In the genomic region with DNA sequence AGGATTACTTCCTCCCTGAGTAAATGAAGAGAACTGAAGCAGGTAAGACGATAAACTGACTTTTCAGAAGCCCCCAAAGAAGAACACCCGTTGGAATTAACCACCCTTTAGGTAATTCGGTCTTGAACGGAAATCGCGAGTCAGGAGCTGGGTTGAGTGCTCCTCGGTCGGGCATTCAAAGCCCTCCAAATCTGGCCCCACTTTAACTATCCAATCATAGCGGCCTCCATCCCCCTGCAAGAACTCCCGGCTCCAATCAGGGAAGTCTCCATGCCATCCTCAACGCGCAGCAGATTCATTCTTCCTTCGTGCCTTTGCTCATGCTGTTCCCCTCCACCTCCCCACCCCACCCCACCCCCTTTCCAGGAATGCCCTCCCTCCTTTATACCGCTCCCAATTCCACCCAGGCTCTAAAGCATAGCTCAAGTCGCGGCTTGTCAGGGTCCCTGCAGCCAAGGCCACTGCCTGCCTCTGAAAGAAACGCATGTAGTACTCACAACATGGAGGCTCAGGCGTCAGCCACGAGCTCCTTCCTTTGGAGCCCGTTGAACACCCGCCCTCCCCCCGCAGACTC, we compare ENCODE assay signal across 8 cellular contexts. TPM values are rescaled to one million over a fixed set of nuclear protein-coding genes. Genes with fewer than 3 reads are reported as not detected.
DNase-seq lines count a peak whose midpoint lies in the region; ATAC-seq, FAIRE-seq and TF ChIP-seq lines count a peak whose summit lies in the region.

No MANE protein-coding gene starts in this region.

- peak overlapping the region; percentile 91 for H3K4me3 Mint-ChIP-seq in activated CD4-positive, alpha-beta memory T cell treated with anti-CD3 and anti-CD28 coated beads for 36 hours
- H3K4me3 Mint-ChIP-seq in stimulated activated memory B cell treated with anti-CD40 and anti-IgM and Interleukin-4, amounts not matched to agents 10 μg/mL and 1 μg/mL and 100 μg/mL, for 72 hours = peak overlapping the region; percentile 90

- ATAC-seq in GM19395 (IDR thresholded peaks at IDR 0.05; ENCODE audit: unreplicated experiment) (peak; percentile 15), HG02610 (IDR thresholded peaks at IDR 0.05; ENCODE audit: unreplicated experiment) (no peak)
- ATAC-seq in stimulated activated memory B cell treated with anti-CD40 and anti-IgM and Interleukin-4, amounts not matched to agents 10 μg/mL and 1 μg/mL and 100 μg/mL, for 72 hours = no peak

- peaks cover 29% of the 10 kb centered on the region for H3K4me1 Mint-ChIP-seq in activated CD4-positive, alpha-beta memory T cell treated with anti-CD3 and anti-CD28 coated beads for 36 hours (ENCODE audit: low read depth)
- H3K4me1 Mint-ChIP-seq in stimulated activated memory B cell treated with anti-CD40 and anti-IgM and Interleukin-4, amounts not matched to agents 10 μg/mL and 1 μg/mL and 100 μg/mL, for 72 hours = peaks cover 30% of the 10 kb centered on the region

- H4K8ac ChIP-seq in H1 (ENCODE audit: extremely low read depth, insufficient read depth, low read length) = no peak overlapping the region

- H3K9me3 ChIP-seq in H1 (ENCODE audit: insufficient read depth in 2 of 2, low read depth in 1 of 2, low read length in 1 of 2) = no peaks in the 10 kb centered on the region

- no peak overlapping the region for H3K23ac ChIP-seq in H1 (ENCODE audit: insufficient read length)

- H3K79me2 ChIP-seq in H1 (ENCODE audit: control insufficient read depth in 1 of 2, insufficient read depth in 2 of 2, low read length in 2 of 2) = peaks cover 12 to 35% of the 10 kb centered on the region in 2 experiments; a peak in 3 of 4 replicates

- H4K5ac ChIP-seq in H1 (ENCODE audit: insufficient read length, low read depth, low read length) = peak overlapping the region; percentile 86

- H3K36me3 ChIP-seq in H1 (ENCODE audit: control insufficient read depth in 2 of 4, insufficient read depth in 4 of 4, low read length in 3 of 4) = no peaks in the 10 kb centered on the region

- peak overlapping the region; percentile 86; the same call in 1 of the 2 replicates for H2BK12ac ChIP-seq in H1 (ENCODE audit: low read depth, low read length)

- peak overlapping the region; percentile 78 for H3K27ac ChIP-seq in H1 (ENCODE audit: low read depth, low read length)

- H2AK5ac ChIP-seq in H1 (ENCODE audit: low read depth, low read length) = no peak overlapping the region

- peak; percentile 34 to 84 for TF ChIP-seq POLR2A in H1 (IDR thresholded peaks at IDR 0.05; ENCODE audit: control extremely low read depth in 1 of 2, low read depth in 2 of 2, low read length in 2 of 2)

- no peaks in the 10 kb centered on the region for H3K23me2 ChIP-seq in H1 (ENCODE audit: low read depth, low read length)

- no peaks in the 10 kb centered on the region for H3K27me3 Mint-ChIP-seq in activated CD4-positive, alpha-beta memory T cell treated with anti-CD3 and anti-CD28 coated beads for 36 hours
- H3K27me3 Mint-ChIP-seq in stimulated activated memory B cell treated with anti-CD40 and anti-IgM and Interleukin-4, amounts not matched to agents 10 μg/mL and 1 μg/mL and 100 μg/mL, for 72 hours = no peaks in the 10 kb centered on the region

- no peaks in the 10 kb centered on the region for H3K9me3 Mint-ChIP-seq in activated CD4-positive, alpha-beta memory T cell treated with anti-CD3 and anti-CD28 coated beads for 36 hours
- no peaks in the 10 kb centered on the region for H3K9me3 Mint-ChIP-seq in stimulated activated memory B cell treated with anti-CD40 and anti-IgM and Interleukin-4, amounts not matched to agents 10 μg/mL and 1 μg/mL and 100 μg/mL, for 72 hours

- 4% methylated on average over 20 of the region's 22 CpGs; no CpG with 5 or more reads in 1 of the 2 experiments for WGBS in H1 (ENCODE audit: extremely low coverage in 1 of 2, insufficient coverage in 1 of 2, insufficient read length in 1 of 2, insufficient replicate concordance in 2 of 2, low coverage in 1 of 2, low lambda C conversion rate in 2 of 2, missing lambda C conversion rate in 1 of 2), 2 experiments

- H4K20me1 ChIP-seq in H1 (replicated peaks in 1 of 2; ENCODE audit: control insufficient read depth in 1 of 2, insufficient read depth in 2 of 2, low read length in 2 of 2) = no peaks in the 10 kb centered on the region

- no peak for TF ChIP-seq CTCF in H1 (IDR thresholded peaks at IDR 0.05; ENCODE audit: control extremely low read depth in 1 of 3, insufficient read depth in 1 of 3, low read depth in 1 of 3, low read length in 3 of 3)

- H2BK20ac ChIP-seq in H1 (ENCODE audit: low read length) = no peak overlapping the region

- H3K27me3 ChIP-seq in H1 (replicated peaks in 1 of 4; ENCODE audit: control insufficient read depth in 3 of 4, extremely low read depth in 1 of 4, insufficient read depth in 3 of 4, low read length in 3 of 4) = no peaks in the 10 kb centered on the region

- H3K4me1 ChIP-seq in H1 (replicated peaks in 1 of 4; ENCODE audit: control insufficient read depth in 3 of 4, insufficient read depth in 4 of 4, low read length in 3 of 4) = peaks cover 7 to 15% (median 11%) of the 10 kb centered on the region in 4 experiments; a peak in 6 of 7 replicates

- no peak overlapping the region for H2AFZ ChIP-seq in H1 (ENCODE audit: low read length)

- POLR2A ChIA-PET in activated CD4-positive, alpha-beta memory T cell treated with anti-CD3 and anti-CD28 coated beads for 36 hours (lab: Charles Lee) = interaction anchor here (0.6 to 1.8 kb wide), 3 partner anchors 183 to 326 kb away, joined by 4 to 7 read pairs (median 4); a partner anchor contains a TSS
- POLR2A ChIA-PET in H1 (lab: Charles Lee; ENCODE audit: partially characterized antibody) = interaction anchor here (0.6 to 1.5 kb wide), 17 partner anchors 9 to 248 kb away, joined by 3 to 7 read pairs (median 3); a partner anchor contains a TSS

- H2BK5ac ChIP-seq in H1 (ENCODE audit: low read depth, low read length) = peak overlapping the region; percentile 91

- H2BK15ac ChIP-seq in H1 (ENCODE audit: low read length) = no peak overlapping the region

- H3K18ac ChIP-seq in H1 (ENCODE audit: extremely low read depth, low read length) = peak overlapping the region; percentile 82; the same call in 1 of the 2 replicates

- peak overlapping the region; percentile 65 to 87 (median 76) for H3K9ac ChIP-seq in H1 (replicated peaks in 1 of 4; ENCODE audit: extremely low read depth in 1 of 4, low read depth in 3 of 4, low read length in 3 of 4)

- H3K4me3 ChIP-seq in H1 (ENCODE audit: extremely low read depth in 1 of 4, insufficient read depth in 2 of 4, low read depth in 3 of 4, low read length in 4 of 4) = peak overlapping the region; percentile 41 to 100 (median 79)

- peak overlapping the region; percentile 96 for H3K4ac ChIP-seq in H1 (replicated peaks; ENCODE audit: insufficient read length, low read depth, low read length)

- peak overlapping the region; percentile 93 for H3K27ac Mint-ChIP-seq in activated CD4-positive, alpha-beta memory T cell treated with anti-CD3 and anti-CD28 coated beads for 36 hours
- H3K27ac Mint-ChIP-seq in stimulated activated memory B cell treated with anti-CD40 and anti-IgM and Interleukin-4, amounts not matched to agents 10 μg/mL and 1 μg/mL and 100 μg/mL, for 72 hours = peak overlapping the region; percentile 79

- DNase-seq in AG08396 (ENCODE audit: low spot score) (peak; percentile 73), NCI-H446 (lab: John Stamatoyannopoulos, UW) (peak; percentile 80 to 88), H1 (ENCODE audit: low read depth in 1 of 2, low spot score in 2 of 2) (peak in 1 of 2 experiments; percentile 72), medulla oblongata (ENCODE audit: extremely low spot score) (peak; percentile 80)
- peak; percentile 56 for DNase-seq in activated CD4-positive, alpha-beta memory T cell treated with anti-CD3 and anti-CD28 coated beads for 36 hours

- H3K4me2 ChIP-seq in H1 (ENCODE audit: insufficient read depth in 1 of 2, low read depth in 2 of 2, low read length in 2 of 2) = peak overlapping the region; percentile 69 to 78

- CTCF ChIA-PET in activated CD4-positive, alpha-beta memory T cell treated with anti-CD3 and anti-CD28 coated beads for 36 hours (lab: Charles Lee) = interaction anchor here (0.7 to 2.5 kb wide), 8 partner anchors 8 to 326 kb away, joined by 3 to 17 read pairs (median 6); no protein-coding TSS in a partner anchor
- CTCF ChIA-PET in H1 (lab: Charles Lee; ENCODE audit: partially characterized antibody) = interaction anchor here (0.6 to 2.3 kb wide), 11 partner anchors 16 to 502 kb away, joined by 3 to 9 read pairs (median 3); no protein-coding TSS in a partner anchor

- peak overlapping the region; percentile 5 for H3K56ac ChIP-seq in H1 (replicated peaks; ENCODE audit: insufficient read length, low read depth, low read length)

- peaks cover 6% of the 10 kb centered on the region for H3K36me3 Mint-ChIP-seq in activated CD4-positive, alpha-beta memory T cell treated with anti-CD3 and anti-CD28 coated beads for 36 hours
- H3K36me3 Mint-ChIP-seq in stimulated activated memory B cell treated with anti-CD40 and anti-IgM and Interleukin-4, amounts not matched to agents 10 μg/mL and 1 μg/mL and 100 μg/mL, for 72 hours = peaks cover 6% of the 10 kb centered on the region

- peak overlapping the region; percentile 94 for H4K91ac ChIP-seq in H1 (replicated peaks; ENCODE audit: insufficient read length, low read length)

- no peaks in the 10 kb centered on the region for H3K79me1 ChIP-seq in H1 (ENCODE audit: low read depth, low read length)

- TF ChIP-seq RAD21 in H1 (IDR thresholded peaks at IDR 0.05 in 1 of 2, conservative IDR thresholded peaks at IDR 0.05 in 1 of 2; ENCODE audit: low read depth in 2 of 2, low read length in 2 of 2) = no peak

- H3K14ac ChIP-seq in H1 (ENCODE audit: insufficient read length) = no peak overlapping the region

- peak; percentile 7 for FAIRE-seq in H1 (lab: Jason Lieb, UNC)

- intact Hi-C loops in activated CD4-positive, alpha-beta memory T cell treated with anti-CD3 and anti-CD28 coated beads for 36 hours (cut with micrococcal nuclease) = loop anchor here (1.0 to 10.0 kb wide), 6 partner anchors 36 to 1340 kb away; a partner anchor contains a TSS

- H2BK120ac ChIP-seq in H1 (replicated peaks; ENCODE audit: low read depth, low read length) = peak overlapping the region; percentile 97

- TF ChIP-seq EP300 in H1 (IDR thresholded peaks at IDR 0.05; ENCODE audit: borderline replicate concordance in 1 of 2, low read depth in 2 of 2, low read length in 2 of 2) = no peak

TF ChIP-seq in H1, 55 proteins besides CTCF, POLR2A, EP300 and RAD21 (continues in another document):
- no peak for TF ChIP-seq NANOG (IDR thresholded peaks at IDR 0.05; ENCODE audit: insufficient read depth, low read depth, low read length, poor library complexity, severe bottlenecking)

RNA-seq across cellular contexts. Expression of a gene that starts 0.6 kb away (rescaled TPM):
- total RNA-seq in activated CD4-positive, alpha-beta memory T cell treated with anti-CD3 and anti-CD28 coated beads for 36 hours = 10 to 100 TPM; 20.5 to 22.1 TPM
- total RNA-seq in H1 (2021; fragmentation: NEBNext Ultra II Directional; extraction: Animal tissue kit (Norgen Biotek cat#: 25700)) = 40.9 and 41.9 TPM in 2 replicates
- 9.4 and 10.4 TPM in 2 replicates for polyA plus RNA-seq in H1 (2011; rRNA removed)
- polyA plus RNA-seq in H1 (2011; cell fraction: cytosol; rRNA removed) = 8.1 TPM
- polyA plus RNA-seq in H1 (2011; cell fraction: nucleus; rRNA removed) = 24.4 TPM
- polyA plus RNA-seq in H1 (2012, experiment 1 of 2) = 11.0 to 23.2 TPM (median 16.2 TPM) in 4 replicates
- 0.70 TPM for polyA plus RNA-seq in H1 (2012, experiment 2 of 2)
- 18.4 TPM for polyA plus RNA-seq in H1 (2013, experiment 1 of 2)
- polyA plus RNA-seq in H1 (2013, experiment 2 of 2) = 18.0 TPM
- polyA minus RNA-seq in H1 (2011; rRNA and poly(A)+ RNA removed) = 49.2 and 59.8 TPM in 2 replicates
- 23.7 TPM for polyA minus RNA-seq in H1 (2011; cell fraction: cytosol; rRNA and poly(A)+ RNA removed)
- 51.8 TPM for polyA minus RNA-seq in H1 (2011; cell fraction: nucleus; rRNA and poly(A)+ RNA removed)
